1 cellular context compared by ENCODE assay signal in genomic region chr1:160427625-160428024, GRCh38.
TF ChIP-seq lines count a peak whose summit lies in the region.

No MANE protein-coding gene starts in this region.

TF ChIP-seq in GM12878, 131 proteins besides CTCF, POLR2A, EP300 and RAD21 (continued from another document):
- TF ChIP-seq CREB1 (IDR thresholded peaks at IDR 0.05; ENCODE audit: low read depth) (no peak), HDAC6 (IDR thresholded peaks at IDR 0.05; ENCODE audit: unreplicated experiment) (no peak), BHLHE40 (IDR thresholded peaks at IDR 0.05; ENCODE audit: borderline replicate concordance in 1 of 2, low read depth in 2 of 2, low read length in 1 of 2) (no peak), MLLT1 (IDR thresholded peaks at IDR 0.05) (no peak), KAT2A (conservative IDR thresholded peaks at IDR 0.05; ENCODE audit: control insufficient read depth, low read depth, low read length) (no peak), POLR2AphosphoS5 (IDR thresholded peaks at IDR 0.05; ENCODE audit: low read length) (no peak)
